ENCODE assay signal across 8 cellular contexts in the genomic region with DNA sequence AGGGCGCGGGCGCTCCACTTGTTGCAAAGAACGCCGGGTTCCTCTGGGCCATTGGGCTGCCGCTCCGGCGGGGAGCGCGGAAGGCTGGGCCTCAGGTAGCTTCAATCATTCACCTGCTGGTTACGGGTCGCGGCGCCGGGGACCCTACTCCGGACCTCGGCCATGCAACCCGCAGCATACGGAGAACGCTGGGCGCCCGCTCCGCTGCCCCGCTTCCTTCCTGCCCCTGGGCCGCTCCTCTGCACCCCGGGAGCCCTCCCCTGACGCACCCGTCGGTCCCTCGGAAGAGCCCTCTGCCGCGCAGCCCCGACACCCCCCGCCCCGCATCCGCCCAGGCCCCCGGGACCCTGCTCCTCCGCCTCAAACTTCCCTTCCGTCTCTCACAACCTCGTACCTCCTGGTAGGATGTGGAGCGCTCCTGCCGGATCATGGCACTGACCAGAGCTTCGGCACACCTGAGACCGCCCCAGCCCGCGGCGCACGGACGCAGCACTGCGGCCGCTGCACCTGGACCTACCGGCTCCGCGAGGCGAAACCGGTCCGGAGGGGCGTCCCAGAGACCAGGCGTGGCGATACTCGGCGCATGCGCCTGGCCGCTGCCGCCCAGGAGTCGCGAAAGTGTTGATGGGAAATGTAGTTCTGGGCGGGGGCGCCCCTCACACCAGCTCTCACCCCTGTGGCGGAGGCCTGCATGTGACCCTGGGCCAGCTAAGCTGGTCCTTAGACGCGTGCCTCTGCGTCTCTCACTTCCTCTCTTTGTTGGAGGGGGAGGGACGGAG. TPM values are rescaled to one million over a fixed set of nuclear protein-coding genes. Genes with fewer than 3 reads are reported as not detected.
DNase-seq lines count a peak whose midpoint lies in the region; ATAC-seq and TF ChIP-seq lines count a peak whose summit lies in the region.

Gene PACC1, minus strand, starts transcription at position 559 of the 779 bp plus-strand sequence. Its CDS starts 129 bp downstream, at position 430.

- H3K36me3 ChIP-seq in GM23248 (ENCODE audit: low read depth) (no peaks in the 10 kb centered on the region), RWPE2 (ENCODE audit: low read depth) (no peaks in the 10 kb centered on the region)

- peak within 1 kb of the TSS; percentile 100 for H3K4me3 Mint-ChIP-seq in activated T-helper 2 cell treated with anti-CD3 and anti-CD28 coated beads, Interferon-gamma antibody, Interleukin-2, Interleukin-4, amounts not matched to agents 10 μg/mL and 5 μg/mL and 100 μg/mL, durations not matched to agents 14 hours and 24 hours and 36 hours (ENCODE audit: low read depth)
- H3K4me3 Mint-ChIP-seq in nephron = peak within 1 kb of the TSS; percentile 91 to 96 (median 91)
- H3K4me3 Mint-ChIP-seq in stimulated activated naive CD8-positive, alpha-beta T cell treated with anti-CD3 and anti-CD28 coated beads, Interleukin-15, Interleukin-2, amounts not matched to agents 100 ng/mL and 50 ng/mL, for 24 hours = peak within 1 kb of the TSS; percentile 93

- H2AFZ ChIP-seq in GM23248 = peak within 1 kb of the TSS; percentile 99

- H3K27ac Mint-ChIP-seq in activated T-helper 2 cell treated with anti-CD3 and anti-CD28 coated beads, Interferon-gamma antibody, Interleukin-2, Interleukin-4, amounts not matched to agents 10 μg/mL and 5 μg/mL and 100 μg/mL, durations not matched to agents 14 hours and 24 hours and 36 hours = peak within 1 kb of the TSS; percentile 96
- peak within 1 kb of the TSS; percentile 41 to 93 (median 87) for H3K27ac Mint-ChIP-seq in nephron
- H3K27ac Mint-ChIP-seq in stimulated activated naive CD8-positive, alpha-beta T cell treated with anti-CD3 and anti-CD28 coated beads, Interleukin-15, Interleukin-2, amounts not matched to agents 100 ng/mL and 50 ng/mL, for 24 hours = peak within 1 kb of the TSS; percentile 94

- 1% methylated on average over 52 to 73 of the region's 74 CpGs for WGBS in GM23248 (ENCODE audit: low coverage in 1 of 2, low lambda C conversion rate in 2 of 2, missing lambda C conversion rate in 2 of 2), 2 experiments

- H3K27ac ChIP-seq in GM23248 (no peak within 1 kb of the TSS), RWPE2 (ENCODE audit: poor library complexity, severe bottlenecking) (no peak within 1 kb of the TSS)

- H3K9me3 ChIP-seq in GM23248 (ENCODE audit: low read depth) (no peaks in the 10 kb centered on the region), RWPE2 (ENCODE audit: severe bottlenecking) (no peaks in the 10 kb centered on the region)

- H3K4me3 ChIP-seq in GM23248 = peak within 1 kb of the TSS; percentile 98
- peak within 1 kb of the TSS; percentile 69 for H3K4me3 ChIP-seq in RWPE2 (ENCODE audit: severe bottlenecking)
- H3K4me3 ChIP-seq in fibroblast of the aortic adventitia (ENCODE audit: low read depth, low read length) = peak within 1 kb of the TSS; percentile 96

- intact Hi-C loops in activated T-helper 2 cell treated with anti-CD3 and anti-CD28 coated beads, Interferon-gamma antibody, Interleukin-2, Interleukin-4, amounts not matched to agents 10 μg/mL and 5 μg/mL and 100 μg/mL, durations not matched to agents 14 hours and 24 hours and 36 hours (cut with micrococcal nuclease) = loop anchor here (1.0 kb wide), 1 partner anchor 18 kb away; the partner anchor contains the start of gene NENF

- DNase-seq in EL (peak; percentile 89), GM23248 (peak; percentile 88), Kasumi-1 (lab: John Stamatoyannopoulos, UW) (peak; percentile 97 to 98), RWPE2 (ENCODE audit: low spot score) (peak; percentile 68), fibroblast of the aortic adventitia (ENCODE audit: low read depth) (peak; percentile 76)
- peak; percentile 90 for DNase-seq in activated T-helper 2 cell treated with anti-CD3 and anti-CD28 coated beads, Interferon-gamma antibody, Interleukin-2, Interleukin-4, amounts not matched to agents 10 μg/mL and 5 μg/mL and 100 μg/mL, durations not matched to agents 14 hours and 24 hours and 36 hours (ENCODE audit: low spot score)

- peaks cover 22% of the 10 kb centered on the region for H3K4me1 Mint-ChIP-seq in activated T-helper 2 cell treated with anti-CD3 and anti-CD28 coated beads, Interferon-gamma antibody, Interleukin-2, Interleukin-4, amounts not matched to agents 10 μg/mL and 5 μg/mL and 100 μg/mL, durations not matched to agents 14 hours and 24 hours and 36 hours (ENCODE audit: low read depth)
- H3K4me1 Mint-ChIP-seq in nephron = peaks cover 20% of the 10 kb centered on the region
- H3K4me1 Mint-ChIP-seq in stimulated activated naive CD8-positive, alpha-beta T cell treated with anti-CD3 and anti-CD28 coated beads, Interleukin-15, Interleukin-2, amounts not matched to agents 100 ng/mL and 50 ng/mL, for 24 hours (ENCODE audit: low read depth) = peaks cover 28% of the 10 kb centered on the region

- H4K20me1 ChIP-seq in GM23248 (ENCODE audit: insufficient read depth) = no peaks in the 10 kb centered on the region

- H3K4me1 ChIP-seq in GM23248 (ENCODE audit: insufficient read depth) (no peaks in the 10 kb centered on the region), RWPE2 (ENCODE audit: insufficient read depth, poor library complexity, severe bottlenecking) (no peaks in the 10 kb centered on the region)

- H3K36me3 Mint-ChIP-seq in activated T-helper 2 cell treated with anti-CD3 and anti-CD28 coated beads, Interferon-gamma antibody, Interleukin-2, Interleukin-4, amounts not matched to agents 10 μg/mL and 5 μg/mL and 100 μg/mL, durations not matched to agents 14 hours and 24 hours and 36 hours (ENCODE audit: low read depth) = peaks cover 32% of the 10 kb centered on the region
- peaks cover 17% of the 10 kb centered on the region for H3K36me3 Mint-ChIP-seq in nephron (ENCODE audit: low read depth)
- H3K36me3 Mint-ChIP-seq in stimulated activated naive CD8-positive, alpha-beta T cell treated with anti-CD3 and anti-CD28 coated beads, Interleukin-15, Interleukin-2, amounts not matched to agents 100 ng/mL and 50 ng/mL, for 24 hours (ENCODE audit: low read depth) = peaks cover 25% of the 10 kb centered on the region

- no peaks in the 10 kb centered on the region for H3K9me2 ChIP-seq in GM23248 (ENCODE audit: insufficient read depth)

- no peaks in the 10 kb centered on the region for H3K27me3 ChIP-seq in GM23248 (replicated peaks; ENCODE audit: insufficient read depth)
- H3K27me3 ChIP-seq in RWPE2 (ENCODE audit: insufficient read depth, poor library complexity, severe bottlenecking) = no peaks in the 10 kb centered on the region

- no peaks in the 10 kb centered on the region for H3F3A ChIP-seq in GM23248 (ENCODE audit: insufficient read depth)

- H3K27me3 Mint-ChIP-seq in activated T-helper 2 cell treated with anti-CD3 and anti-CD28 coated beads, Interferon-gamma antibody, Interleukin-2, Interleukin-4, amounts not matched to agents 10 μg/mL and 5 μg/mL and 100 μg/mL, durations not matched to agents 14 hours and 24 hours and 36 hours (ENCODE audit: low read depth) = no peaks in the 10 kb centered on the region
- peaks cover 14% of the 10 kb centered on the region for H3K27me3 Mint-ChIP-seq in nephron (ENCODE audit: low read depth)
- H3K27me3 Mint-ChIP-seq in stimulated activated naive CD8-positive, alpha-beta T cell treated with anti-CD3 and anti-CD28 coated beads, Interleukin-15, Interleukin-2, amounts not matched to agents 100 ng/mL and 50 ng/mL, for 24 hours = no peaks in the 10 kb centered on the region

- H3K9ac ChIP-seq in GM23248 = peak within 1 kb of the TSS; percentile 69

- peak; percentile 89 for ATAC-seq in RWPE2 (ENCODE audit: low read depth)

- no peaks in the 10 kb centered on the region for H3K9me3 Mint-ChIP-seq in activated T-helper 2 cell treated with anti-CD3 and anti-CD28 coated beads, Interferon-gamma antibody, Interleukin-2, Interleukin-4, amounts not matched to agents 10 μg/mL and 5 μg/mL and 100 μg/mL, durations not matched to agents 14 hours and 24 hours and 36 hours
- H3K9me3 Mint-ChIP-seq in nephron = no peaks in the 10 kb centered on the region
- H3K9me3 Mint-ChIP-seq in stimulated activated naive CD8-positive, alpha-beta T cell treated with anti-CD3 and anti-CD28 coated beads, Interleukin-15, Interleukin-2, amounts not matched to agents 100 ng/mL and 50 ng/mL, for 24 hours = no peaks in the 10 kb centered on the region

- no peaks in the 10 kb centered on the region for H3K79me2 ChIP-seq in GM23248 (ENCODE audit: insufficient read depth)

- TF ChIP-seq CTCF in RWPE2 (IDR thresholded peaks at IDR 0.05; ENCODE audit: poor library complexity, severe bottlenecking) (no peak), fibroblast of the aortic adventitia (IDR thresholded peaks at IDR 0.05; ENCODE audit: insufficient read depth, low read length) (no peak), nephron (IDR thresholded peaks at IDR 0.05; ENCODE audit: unreplicated experiment in 3 of 3) (peak in 1 of 3 experiments; percentile 9)

- in situ Hi-C loops in GM23248 (cut with MboI) = no loop called here

- peak within 1 kb of the TSS; percentile 92 for H3K4me2 ChIP-seq in GM23248 (ENCODE audit: unreplicated experiment)

RNA-seq across cellular contexts. Expression of gene PACC1, which starts in this region (rescaled TPM):
- 4.4 and 6.9 TPM in 2 replicates for total RNA-seq in GM23248 (2014; rRNA removed; shearing (Covaris generic))
- 4.7 and 5.4 TPM in 2 replicates for polyA plus RNA-seq in GM23248 (2016; fragmentation: Nextera tagmentation; extraction: Ambion mirVana)
- total RNA-seq in activated T-helper 2 cell treated with anti-CD3 and anti-CD28 coated beads, Interferon-gamma antibody, Interleukin-2, Interleukin-4, amounts not matched to agents 10 μg/mL and 5 μg/mL and 100 μg/mL, durations not matched to agents 14 hours and 24 hours and 36 hours = 19.4 and 20.1 TPM in 2 replicates
- 2.7 and 5.1 TPM in 2 replicates for total RNA-seq in fibroblast of the aortic adventitia (ENCODE audit: low replicate concordance)
